Comparison of ENCODE assay signal across 24 cellular contexts in genomic region chr4:69577245-69577644, GRCh38.
DNase-seq lines count a peak whose midpoint lies in the region; ATAC-seq, FAIRE-seq and TF ChIP-seq lines count a peak whose summit lies in the region.
"Had no signal": no experiment of that assay in that cellular context is flagged by ENCODE, and none has a peak within 500 bp of the region (broad histone marks: within the 10 kb centered on the region; RNA-seq: fewer than 3 reads in every experiment).

No MANE protein-coding gene starts in this region.

- no peak for TF ChIP-seq POLR2A in A549 (IDR thresholded peaks at IDR 0.05; ENCODE audit: low read length)

- H3K4me2 ChIP-seq in A549, result no peak overlapping the region
- H3K4me2 ChIP-seq: BLaER1 had no signal

- intact Hi-C loops in kidney (cut with DNase I), result no loop called here

- H3K4me3 ChIP-seq in A549 (no peak overlapping the region), HEK293 (ENCODE audit: low read depth, low read length) (no peak overlapping the region), kidney (ENCODE audit: low read length in 2 of 2) (no peak overlapping the region)
- H3K4me3 ChIP-seq: BLaER1 had no signal

- H3K4me1 ChIP-seq in A549 (no peaks in the 10 kb centered on the region), HEK293 (ENCODE audit: control insufficient read depth, insufficient read depth, low read length) (no peaks in the 10 kb centered on the region), kidney (ENCODE audit: control insufficient read depth in 1 of 2, insufficient read depth in 1 of 2, low read depth in 1 of 2, low read length in 2 of 2) (no peaks in the 10 kb centered on the region)
- H3K4me1 ChIP-seq: BE2C, BLaER1 had no signal

- DNase-seq in A549 (ENCODE audit: low read depth in 1 of 2, low spot score in 1 of 2) (no peak), kidney (no peak), HT-29 (ENCODE audit: low spot score) (no peak)
- DNase-seq in stimulated activated naive CD8-positive, alpha-beta T cell treated with anti-CD3 and anti-CD28 coated beads, Interleukin-15, Interleukin-2, amounts not matched to agents 100 U/mL and 50 U/mL, for 24 hours, result no peak
- DNase-seq: ACHN; BE2C; C1 segment of cervical spinal cord; CD4-positive, alpha-beta memory T cell; CD4-positive, CD25-positive, alpha-beta regulatory T cell; CD8-positive, alpha-beta memory T cell; COR-L47; DMS 273 treated with DMSO at 0.1 percent for 48 hours; DMS153; DMS53; DMS79; DND-41; EL; GF-D8 had no signal

- no peak for TF ChIP-seq EP300 in A549 (IDR thresholded peaks at IDR 0.05)

- H3K9ac ChIP-seq in kidney (ENCODE audit: low read length in 2 of 2), result no peak overlapping the region
- H3K9ac ChIP-seq: BLaER1 had no signal

- TF ChIP-seq CTCF in A549 (IDR thresholded peaks at IDR 0.05) (no peak), HEK293 (tag by site-specific recombination; IDR thresholded peaks at IDR 0.05) (no peak), kidney (IDR thresholded peaks at IDR 0.05; ENCODE audit: borderline replicate concordance, extremely low read depth, insufficient read depth) (no peak)

- H3K27ac ChIP-seq in A549, result no peak overlapping the region
- H3K27ac ChIP-seq in HEK293 (ENCODE audit: extremely low read depth, low read depth, low read length), result no peak overlapping the region
- H3K27ac ChIP-seq in kidney (ENCODE audit: low read depth in 2 of 2, low read length in 2 of 2), result no peak overlapping the region
- H3K27ac ChIP-seq: 22Rv1, BLaER1 had no signal

- 50% methylated on average over 1 of the region's 1 CpG for WGBS in A549 (ENCODE audit: missing lambda C conversion rate)

- POLR2A ChIA-PET in A549 (lab: Yijun Ruan, JAX) (no interaction called here), HEK293 (lab: Yijun Ruan, JAX) (no interaction called here)

- H3K36me3 ChIP-seq in HEK293 (ENCODE audit: control insufficient read depth in 2 of 2, insufficient read depth in 1 of 2, low read length in 2 of 2) (no peaks in the 10 kb centered on the region), kidney (ENCODE audit: control insufficient read depth in 1 of 2, insufficient read depth in 2 of 2, low read length in 2 of 2) (no peaks in the 10 kb centered on the region)
- H3K36me3 ChIP-seq: BE2C, BLaER1 had no signal

- no peak for FAIRE-seq in A549 (lab: Jason Lieb, UNC)
- peak; percentile 35 for FAIRE-seq in kidney (lab: Jason Lieb, UNC)
- FAIRE-seq: GM12892, GM18507 had no signal

- H3K9me3 ChIP-seq in A549, result no peaks in the 10 kb centered on the region
- no peaks in the 10 kb centered on the region for H3K9me3 ChIP-seq in HEK293 (ENCODE audit: control insufficient read depth, insufficient read depth, low read depth, low read length)
- H3K9me3 ChIP-seq in kidney (ENCODE audit: control insufficient read depth in 1 of 2, low read length in 2 of 2), result no peaks in the 10 kb centered on the region
- H3K9me3 ChIP-seq: BE2C had no signal

- ATAC-seq in A549 (no peak), HG03095 (IDR thresholded peaks at IDR 0.05; ENCODE audit: unreplicated experiment) (no peak)
- ATAC-seq in stimulated activated naive CD8-positive, alpha-beta T cell treated with anti-CD3 and anti-CD28 coated beads, Interleukin-15, Interleukin-2, amounts not matched to agents 100 U/mL and 50 U/mL, for 24 hours, result no peak

- TF ChIP-seq RAD21 in A549 (conservative IDR thresholded peaks at IDR 0.05 in 1 of 2, IDR thresholded peaks at IDR 0.05 in 1 of 2), result no peak

- CTCF ChIA-PET in A549 (lab: Yijun Ruan, JAX), result no interaction called here
- CTCF ChIA-PET in HEK293 (lab: Yijun Ruan, JAX), result no interaction called here

TF ChIP-seq in A549, 52 proteins besides CTCF, POLR2A, EP300 and RAD21:
- no peak for TF ChIP-seq MAZ (IDR thresholded peaks at IDR 0.05; ENCODE audit: borderline replicate concordance, low read depth, low read length)
- peak; percentile 46 for TF ChIP-seq ZC3H11A (IDR thresholded peaks at IDR 0.05)
- TF ChIP-seq POLR2AphosphoS2 (conservative IDR thresholded peaks at IDR 0.05; ENCODE audit: low read length), result no peak
- TF ChIP-seq KDM1A (IDR thresholded peaks at IDR 0.05; ENCODE audit: low read depth), result no peak
- no peak for TF ChIP-seq MYC (IDR thresholded peaks at IDR 0.05; ENCODE audit: borderline replicate concordance, low read length)

TF ChIP-seq in HEK293, 187 proteins besides CTCF, POLR2A, EP300 and RAD21 (continues in another document):
- TF ChIP-seq ZNF426 (tag by site-specific recombination; IDR thresholded peaks at IDR 0.05) (peak; percentile 71), ZNF394 (tag by site-specific recombination; IDR thresholded peaks at IDR 0.05; ENCODE audit: borderline replicate concordance) (peak; percentile 69; the same call in 1 of the 2 replicates), ZNF585B (tag by site-specific recombination; IDR thresholded peaks at IDR 0.05) (no peak), ZNF157 (tag by site-specific recombination; IDR thresholded peaks at IDR 0.05) (no peak), ZNF274 (IDR thresholded peaks at IDR 0.05; ENCODE audit: low read length) (no peak), ZNF274 (tag by site-specific recombination; IDR thresholded peaks at IDR 0.05; ENCODE audit: borderline replicate concordance) (no peak), ZNF518A (tag by site-specific recombination; conservative IDR thresholded peaks at IDR 0.05; ENCODE audit: low read depth) (peak; percentile 64), ZNF391 (tag by site-specific recombination; IDR thresholded peaks at IDR 0.05; ENCODE audit: borderline replicate concordance, low read depth) (no peak), YY1 (tag by site-specific recombination; IDR thresholded peaks at IDR 0.05) (no peak), ZNF16 (tag by site-specific recombination; IDR thresholded peaks at IDR 0.05; ENCODE audit: low read depth) (no peak), SP2 (tag by site-specific recombination; IDR thresholded peaks at IDR 0.05) (no peak), ZBTB8A (tag by site-specific recombination; IDR thresholded peaks at IDR 0.05) (peak; percentile 42; the same call in 1 of the 2 replicates)
- TF ChIP-seq, protein P1, sequence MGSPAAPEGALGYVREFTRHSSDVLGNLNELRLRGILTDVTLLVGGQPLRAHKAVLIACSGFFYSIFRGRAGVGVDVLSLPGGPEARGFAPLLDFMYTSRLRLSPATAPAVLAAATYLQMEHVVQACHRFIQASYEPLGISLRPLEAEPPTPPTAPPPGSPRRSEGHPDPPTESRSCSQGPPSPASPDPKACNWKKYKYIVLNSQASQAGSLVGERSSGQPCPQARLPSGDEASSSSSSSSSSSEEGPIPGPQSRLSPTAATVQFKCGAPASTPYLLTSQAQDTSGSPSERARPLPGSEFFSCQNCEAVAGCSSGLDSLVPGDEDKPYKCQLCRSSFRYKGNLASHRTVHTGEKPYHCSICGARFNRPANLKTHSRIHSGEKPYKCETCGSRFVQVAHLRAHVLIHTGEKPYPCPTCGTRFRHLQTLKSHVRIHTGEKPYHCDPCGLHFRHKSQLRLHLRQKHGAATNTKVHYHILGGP (tag by site-specific recombination; IDR thresholded peaks at IDR 0.05), result no peak
- TF ChIP-seq, protein P2, sequence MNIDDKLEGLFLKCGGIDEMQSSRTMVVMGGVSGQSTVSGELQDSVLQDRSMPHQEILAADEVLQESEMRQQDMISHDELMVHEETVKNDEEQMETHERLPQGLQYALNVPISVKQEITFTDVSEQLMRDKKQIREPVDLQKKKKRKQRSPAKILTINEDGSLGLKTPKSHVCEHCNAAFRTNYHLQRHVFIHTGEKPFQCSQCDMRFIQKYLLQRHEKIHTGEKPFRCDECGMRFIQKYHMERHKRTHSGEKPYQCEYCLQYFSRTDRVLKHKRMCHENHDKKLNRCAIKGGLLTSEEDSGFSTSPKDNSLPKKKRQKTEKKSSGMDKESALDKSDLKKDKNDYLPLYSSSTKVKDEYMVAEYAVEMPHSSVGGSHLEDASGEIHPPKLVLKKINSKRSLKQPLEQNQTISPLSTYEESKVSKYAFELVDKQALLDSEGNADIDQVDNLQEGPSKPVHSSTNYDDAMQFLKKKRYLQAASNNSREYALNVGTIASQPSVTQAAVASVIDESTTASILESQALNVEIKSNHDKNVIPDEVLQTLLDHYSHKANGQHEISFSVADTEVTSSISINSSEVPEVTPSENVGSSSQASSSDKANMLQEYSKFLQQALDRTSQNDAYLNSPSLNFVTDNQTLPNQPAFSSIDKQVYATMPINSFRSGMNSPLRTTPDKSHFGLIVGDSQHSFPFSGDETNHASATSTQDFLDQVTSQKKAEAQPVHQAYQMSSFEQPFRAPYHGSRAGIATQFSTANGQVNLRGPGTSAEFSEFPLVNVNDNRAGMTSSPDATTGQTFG (tag by site-specific recombination; IDR thresholded peaks at IDR 0.05; ENCODE audit: borderline replicate concordance), result no peak

Comparison
In these comparisons a context has a peak if more than half of its experiments do, and no peak if none do; other contexts are left out.
1. Of the 5 proteins assayed by ChIP-seq in both HEK293 and A549: peak only in HEK293: REST; only in A549: none; in both: none; in neither: 4.